ENCODE assay signal across 13 cellular contexts in genomic region chr6:168155193-168155592, GRCh38.
DNase-seq lines count a peak whose midpoint lies in the region; ATAC-seq and TF ChIP-seq lines count a peak whose summit lies in the region.
"Had no signal": no experiment of that assay in that cellular context is flagged by ENCODE, and none has a peak within 500 bp of the region (broad histone marks: within the 10 kb centered on the region; RNA-seq: fewer than 3 reads in every experiment).

No MANE protein-coding gene starts in this region.

- in situ Hi-C loops in astrocyte of the cerebellum (cut with HindIII; ENCODE audit: low sequenced_read_pairs) (no loop called here), transverse colon (cut with MboI; ENCODE audit: low pct_ligation_motif_present in 1 of 4, low pct_unique_long_range_greater_than_20kb in 1 of 4, low sequenced_read_pairs in 3 of 4) (loop anchor here in 2 of 4 donors (10.0 to 25.0 kb wide), 3 partner anchors 200 to 732 kb away; no protein-coding TSS in a partner anchor), G401 (cut with HindIII; ENCODE audit: low sequenced_read_pairs) (no loop called here)

- 71 to 85% methylated on average over 3 to 5 of the region's 5 CpGs for WGBS in transverse colon (ENCODE audit: low coverage in 1 of 2), 2 donors

- POLR2A ChIA-PET in AG04449 (lab: Yijun Ruan, JAX): no interaction called here

- no peak for TF ChIP-seq POLR2A in transverse colon (IDR thresholded peaks at IDR 0.05)

- TF ChIP-seq CTCF in AG04449 (IDR thresholded peaks at IDR 0.05; ENCODE audit: insufficient read depth, low read length, missing control alignments): no peak
- no peak for TF ChIP-seq CTCF in astrocyte of the cerebellum (IDR thresholded peaks at IDR 0.05; ENCODE audit: low read depth, low read length, missing control alignments)
- no peak for TF ChIP-seq CTCF in transverse colon (IDR thresholded peaks at IDR 0.05)
- TF ChIP-seq CTCF in colonic mucosa (IDR thresholded peaks at IDR 0.05): no peak

- H3K9me3 ChIP-seq in transverse colon (no peaks in the 10 kb centered on the region), colonic mucosa (no peaks in the 10 kb centered on the region)
- H3K9me3 ChIP-seq: pancreas had no signal

- no peak for TF ChIP-seq EP300 in transverse colon (IDR thresholded peaks at IDR 0.05; ENCODE audit: low read depth)

- no peak overlapping the region for H3K9ac ChIP-seq in colonic mucosa (ENCODE audit: low read depth in 2 of 2, low read length in 2 of 2)

- H3K27ac ChIP-seq in transverse colon: peak overlapping the region in 2 of 4 donors; percentile 12 to 58
- H3K27ac ChIP-seq in colonic mucosa: no peak overlapping the region
- H3K27ac ChIP-seq: pancreas had no signal

- ATAC-seq in GM21786 (IDR thresholded peaks at IDR 0.05; ENCODE audit: unreplicated experiment): no peak
- ATAC-seq: pancreas had no signal

- no peak overlapping the region for H3K4me3 ChIP-seq in AG04449 (ENCODE audit: low read depth, low read length)
- H3K4me3 ChIP-seq in astrocyte of the cerebellum (ENCODE audit: low read depth, low read length): no peak overlapping the region
- no peak overlapping the region for H3K4me3 ChIP-seq in transverse colon
- no peak overlapping the region for H3K4me3 ChIP-seq in colonic mucosa
- H3K4me3 ChIP-seq: pancreas had no signal

- CTCF ChIA-PET in AG04449 (lab: Yijun Ruan, JAX): interaction anchor here (1.1 kb wide), 1 partner anchor 9 kb away, joined by 3 read pairs; no protein-coding TSS in a partner anchor

- intact Hi-C loops in transverse colon (cut with DNase I; ENCODE audit: low total_unique reads): no loop called here
- intact Hi-C loops in colonic mucosa (cut with DNase I): loop anchor here (10.0 kb wide), 1 partner anchor 730 kb away; no protein-coding TSS in a partner anchor

- H3K36me3 ChIP-seq in transverse colon (no peaks in the 10 kb centered on the region), colonic mucosa (no peaks in the 10 kb centered on the region)
- H3K36me3 ChIP-seq: pancreas had no signal

- DNase-seq in AG04449 (ENCODE audit: low read depth, low spot score) (peak; percentile 45), H4 (ENCODE audit: low spot score) (peak; percentile 25), astrocyte of the cerebellum (ENCODE audit: low read depth) (peak; percentile 18), kidney tubule cell (ENCODE audit: low spot score) (peak; percentile 59), transverse colon (no peak), colonic mucosa (no peak), G401 (ENCODE audit: low spot score) (no peak)
- DNase-seq: activated CD4-positive, CD25-positive, alpha-beta regulatory T cell; activated naive CD8-positive, alpha-beta T cell treated with anti-CD3 and anti-CD28 coated beads, Interleukin-2, amount 10 ng/mL, durations not matched to agents 7 days and 5 days; DMS79; pancreas; SW 1271 had no signal

- H3K4me1 ChIP-seq in transverse colon: peaks cover 10 to 74% (median 29%) of the 10 kb centered on the region in 4 donors
- no peaks in the 10 kb centered on the region for H3K4me1 ChIP-seq in colonic mucosa

- no peaks in the 10 kb centered on the region for H3K27me3 ChIP-seq in transverse colon
- no peaks in the 10 kb centered on the region for H3K27me3 ChIP-seq in colonic mucosa

Comparison
In these comparisons a context has a peak if more than half of its experiments do, and no peak if none do; other contexts are left out.
1. DNase-seq: peak in AG04449 (single experiment), H4 (single experiment), astrocyte of the cerebellum (single experiment) and kidney tubule cell (single experiment); none in transverse colon (single experiment), colonic mucosa (single experiment) and G401 (single experiment).